21 cellular contexts compared by ENCODE assay signal in genomic region chr13:99553033-99553432, GRCh38. TPM values are rescaled to one million over a fixed set of nuclear protein-coding genes. Genes with fewer than 3 reads are reported as not detected.
DNase-seq lines count a peak whose midpoint lies in the region; ATAC-seq, FAIRE-seq and TF ChIP-seq lines count a peak whose summit lies in the region.
"Had no signal": no experiment of that assay in that cellular context is flagged by ENCODE, and none has a peak within 500 bp of the region (broad histone marks: within the 10 kb centered on the region; RNA-seq: fewer than 3 reads in every experiment).

No MANE protein-coding gene starts in this region.

- peaks cover 81% of the 10 kb centered on the region for H3K36me3 ChIP-seq in CD4-positive, CD25-positive, alpha-beta regulatory T cell (ENCODE audit: control insufficient read depth, insufficient read depth, low read length)

- H3K4me1 Mint-ChIP-seq in CD4-positive, CD25-positive, alpha-beta regulatory T cell: peaks cover 19 to 37% (median 27%) of the 10 kb centered on the region in 4 donors
- peaks cover 41% of the 10 kb centered on the region for H3K4me1 Mint-ChIP-seq in activated B cell treated with CpG ODN at 0.5 μM for 24 hours
- H3K4me1 Mint-ChIP-seq: GM23338 had no signal

- H3K4me3 ChIP-seq in CD4-positive, CD25-positive, alpha-beta regulatory T cell (ENCODE audit: low read depth, low read length): no peak overlapping the region
- H3K4me3 ChIP-seq: GM23338, HAP-1 had no signal

- H3K27me3 ChIP-seq in CD4-positive, CD25-positive, alpha-beta regulatory T cell (ENCODE audit: control insufficient read depth, insufficient read depth, low read length): no peaks in the 10 kb centered on the region

- CTCF ChIA-PET in activated B cell treated with CpG ODN at 0.5 μM for 24 hours (lab: Charles Lee): no interaction called here

- H3K27ac ChIP-seq in CD4-positive, CD25-positive, alpha-beta regulatory T cell (ENCODE audit: insufficient read depth, low read length, poor library complexity, severe bottlenecking): no peak overlapping the region
- H3K27ac ChIP-seq: C4-2B had no signal

- no peak for TF ChIP-seq POLR2A in GM12891 (IDR thresholded peaks at IDR 0.05; ENCODE audit: low read depth, low read length)

- H3K36me3 Mint-ChIP-seq in CD4-positive, CD25-positive, alpha-beta regulatory T cell: peaks cover 62% of the 10 kb centered on the region
- peaks cover 84% of the 10 kb centered on the region for H3K36me3 Mint-ChIP-seq in activated B cell treated with CpG ODN at 0.5 μM for 24 hours (ENCODE audit: low read depth)

- no peaks in the 10 kb centered on the region for H3K9me3 Mint-ChIP-seq in CD4-positive, CD25-positive, alpha-beta regulatory T cell
- no peaks in the 10 kb centered on the region for H3K9me3 Mint-ChIP-seq in activated B cell treated with CpG ODN at 0.5 μM for 24 hours
- H3K9me3 Mint-ChIP-seq: GM23338 had no signal

- DNase-seq in CD4-positive, CD25-positive, alpha-beta regulatory T cell: no peak
- DNase-seq in GM12891 (ENCODE audit: insufficient read length, low spot score): no peak
- DNase-seq in activated B cell treated with CpG ODN at 0.5 μM for 24 hours: no peak
- DNase-seq in kidney glomerular epithelial cell (lab: John Stamatoyannopoulos, UW): peak; percentile 30
- no peak for DNase-seq in HK-2 (ENCODE audit: unreplicated experiment)
- DNase-seq in NCI-H1092 (lab: John Stamatoyannopoulos, UW): no peak
- no peak for DNase-seq in germinal center (ENCODE audit: low spot score)
- no peak for DNase-seq in NCI-H146 (lab: John Stamatoyannopoulos, UW)
- DNase-seq: COR-L47, DMS79, Karpas-422, NCI-H1417, NCI-H187 treated with DMSO at 0.1 percent for 48 hours, NCI-H2107, NCI-H510A, SIG-M5 had no signal

- TF ChIP-seq CTCF in activated B cell treated with CpG ODN at 0.5 μM for 24 hours (IDR thresholded peaks at IDR 0.05): no peak

- intact Hi-C loops in activated B cell treated with CpG ODN at 0.5 μM for 24 hours (cut with micrococcal nuclease): no loop called here

- H3K27ac Mint-ChIP-seq in CD4-positive, CD25-positive, alpha-beta regulatory T cell: peak overlapping the region in 2 of 3 donors; percentile 55 to 59
- H3K27ac Mint-ChIP-seq in activated B cell treated with CpG ODN at 0.5 μM for 24 hours: peak overlapping the region; percentile 27
- H3K27ac Mint-ChIP-seq: GM23338 had no signal

- ATAC-seq in CD4-positive, CD25-positive, alpha-beta regulatory T cell (ENCODE audit: low read depth in 2 of 2): no peak
- no peak for ATAC-seq in activated B cell treated with CpG ODN at 0.5 μM for 24 hours (ENCODE audit: low read depth)
- ATAC-seq: GM23338, SK-N-SH treated with all-trans-retinoic acid at 6 μM for 48 hours had no signal

- no peaks in the 10 kb centered on the region for H3K9me3 ChIP-seq in CD4-positive, CD25-positive, alpha-beta regulatory T cell (ENCODE audit: control insufficient read depth in 2 of 2, low read length in 2 of 2)
- H3K9me3 ChIP-seq: HAP-1 had no signal

- POLR2A ChIA-PET in activated B cell treated with CpG ODN at 0.5 μM for 24 hours (lab: Charles Lee): no interaction called here

- H3K27me3 Mint-ChIP-seq in CD4-positive, CD25-positive, alpha-beta regulatory T cell: no peaks in the 10 kb centered on the region
- H3K27me3 Mint-ChIP-seq in activated B cell treated with CpG ODN at 0.5 μM for 24 hours: no peaks in the 10 kb centered on the region

- peaks cover 15% of the 10 kb centered on the region for H3K4me1 ChIP-seq in CD4-positive, CD25-positive, alpha-beta regulatory T cell (ENCODE audit: control insufficient read depth, insufficient read depth, low read length, poor library complexity, severe bottlenecking)
- H3K4me1 ChIP-seq: HAP-1 had no signal

- FAIRE-seq in GM12891 (lab: Jason Lieb, UNC): peak; percentile 5
- FAIRE-seq: A204.1 had no signal

- no peak overlapping the region for H3K4me3 Mint-ChIP-seq in CD4-positive, CD25-positive, alpha-beta regulatory T cell
- H3K4me3 Mint-ChIP-seq in activated B cell treated with CpG ODN at 0.5 μM for 24 hours: no peak overlapping the region
- H3K4me3 Mint-ChIP-seq: GM23338 had no signal

TF ChIP-seq in GM12891, 5 proteins besides CTCF, POLR2A, EP300 and RAD21:
- no peak for TF ChIP-seq POLR2AphosphoS5 (IDR thresholded peaks at IDR 0.05; ENCODE audit: low read depth, low read length)
- TF ChIP-seq PAX5 (IDR thresholded peaks at IDR 0.05; ENCODE audit: insufficient read depth, low read length, severe bottlenecking): no peak
- no peak for TF ChIP-seq SPI1 (IDR thresholded peaks at IDR 0.05; ENCODE audit: low read depth, low read length)
- no peak for TF ChIP-seq TAF1 (IDR thresholded peaks at IDR 0.05; ENCODE audit: low read depth, low read length)
- TF ChIP-seq POU2F2 (IDR thresholded peaks at IDR 0.05; ENCODE audit: low read depth, low read length): no peak

RNA-seq across cellular contexts. Expression of gene TM9SF2, which starts 51.8 kb away (rescaled TPM):
- total RNA-seq in CD4-positive, CD25-positive, alpha-beta regulatory T cell: 53.7 TPM
- 100 to 1,000 TPM in 3 of 4 donors, 10 to 100 TPM in 1; 98.7 to 124 (median 113) TPM for polyA plus RNA-seq in CD4-positive, CD25-positive, alpha-beta regulatory T cell
- 32.3 TPM for polyA plus RNA-seq in GM12891 (2012; ENCODE audit: low read depth, missing spikeins)
- 68.1 and 76.0 TPM in 2 replicates for total RNA-seq in activated B cell treated with CpG ODN at 0.5 μM for 24 hours

RNA-seq across cellular contexts. Expression of gene CLYBL, which starts 53.5 kb away (rescaled TPM):
- 12.0 TPM for total RNA-seq in CD4-positive, CD25-positive, alpha-beta regulatory T cell
- 10 to 100 TPM; 15.3 to 17.7 (median 16.6) TPM for polyA plus RNA-seq in CD4-positive, CD25-positive, alpha-beta regulatory T cell
- 15.0 TPM for polyA plus RNA-seq in GM12891 (2012; ENCODE audit: low read depth, missing spikeins)
- 10.5 and 11.7 TPM in 2 replicates for total RNA-seq in activated B cell treated with CpG ODN at 0.5 μM for 24 hours
